In the genomic region with DNA sequence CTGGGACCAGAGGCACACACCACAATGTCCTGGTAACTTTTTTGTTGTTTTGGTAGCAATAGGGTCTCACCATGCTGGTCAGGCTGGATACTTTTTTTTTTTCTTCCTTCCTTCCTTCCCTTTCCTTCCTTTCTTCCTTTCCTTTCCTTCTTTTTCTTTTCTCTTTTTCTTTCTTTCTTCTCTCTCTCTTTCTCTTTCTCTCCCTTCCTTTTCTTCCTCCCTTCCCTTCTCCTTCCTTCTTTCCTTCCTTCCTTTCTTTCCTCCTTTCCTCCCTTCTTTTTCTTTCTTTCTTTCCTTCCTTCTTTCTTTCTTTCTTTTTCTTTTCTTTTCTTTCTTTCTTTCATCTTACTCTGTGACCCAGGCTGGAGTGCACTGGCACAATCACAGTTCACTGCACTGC, we compare ENCODE assay signal across 26 cellular contexts.
"Had no signal": no experiment of that assay in that cellular context is flagged by ENCODE, and none has a peak within 500 bp of the region (broad histone marks: within the 10 kb centered on the region; RNA-seq: fewer than 3 reads in every experiment).

No MANE protein-coding gene starts in this region.

- H3K36me3 ChIP-seq: left ventricle myocardium inferior, pancreas, prostate gland, suprapubic skin, thoracic aorta, tibial artery, vagina had no signal

- H3K9me3 Mint-ChIP-seq: memory B cell; natural killer cell treated with Interleukin-12 subunit alpha and Interleukin-12 subunit beta and Interleukin-15 and Interleukin-18, amount 100 ng/mL, for 72 hours; stimulated activated effector memory CD8-positive, alpha-beta T cell treated with anti-CD3 and anti-CD28 coated beads, Interleukin-12 subunit alpha, Interleukin-12 subunit beta, amount 100 ng/mL, for 72 hours; stimulated activated naive CD8-positive, alpha-beta T cell treated with anti-CD3 and anti-CD28 coated beads, Interleukin-15, Interleukin-2, amounts not matched to agents 100 ng/mL and 50 ng/mL, for 24 hours had no signal

- H3K4me3 Mint-ChIP-seq: memory B cell; naive thymus-derived CD4-positive, alpha-beta T cell; natural killer cell treated with Interleukin-12 subunit alpha and Interleukin-12 subunit beta and Interleukin-15 and Interleukin-18, amount 100 ng/mL, for 72 hours; stimulated activated effector memory CD8-positive, alpha-beta T cell treated with anti-CD3 and anti-CD28 coated beads, Interleukin-12 subunit alpha, Interleukin-12 subunit beta, amount 100 ng/mL, for 72 hours; stimulated activated naive CD8-positive, alpha-beta T cell treated with anti-CD3 and anti-CD28 coated beads, Interleukin-15, Interleukin-2, amounts not matched to agents 100 ng/mL and 50 ng/mL, for 24 hours had no signal

- FAIRE-seq: pancreas had no signal

- ATAC-seq: mucosa of descending colon; naive thymus-derived CD4-positive, alpha-beta T cell; natural killer cell treated with Interleukin-12 subunit alpha and Interleukin-12 subunit beta and Interleukin-15 and Interleukin-18, amount 100 ng/mL, for 72 hours; pancreas; right cardiac atrium; sciatic nerve; stimulated activated effector memory CD8-positive, alpha-beta T cell treated with anti-CD3 and anti-CD28 coated beads, Interleukin-12 subunit alpha, Interleukin-12 subunit beta, amount 100 ng/mL, for 72 hours had no signal

- H3K27ac ChIP-seq: hepatocyte, left ventricle myocardium inferior, pancreas, prostate gland, skin epidermis, suprapubic skin, thoracic aorta, tibial artery, vagina had no signal

- H3K27me3 ChIP-seq: hepatocyte, pancreas, suprapubic skin, tibial artery, vagina had no signal

- H2AFZ ChIP-seq: hepatocyte had no signal

- DNase-seq: islet precursor cell; left ventricle myocardium inferior; midbrain; mucosa of descending colon; naive thymus-derived CD4-positive, alpha-beta T cell; pancreas; posterior cingulate gyrus; retina; right cardiac atrium; stimulated activated CD4-positive, alpha-beta T cell treated with anti-CD3 and anti-CD28 coated beads, Interleukin-12 subunit alpha, Interleukin-12 subunit beta, amount 100 ng/mL, for 4 hours; stimulated activated CD4-positive, alpha-beta T cell treated with anti-CD3 and anti-CD28 coated beads, Interleukin-15, amount 100 ng/mL, for 24 hours; stimulated activated CD4-positive, alpha-beta T cell treated with anti-CD3 and anti-CD28 coated beads, Interleukin-4, amount 100 ng/mL, for 24 hours; stimulated activated naive CD4-positive, alpha-beta T cell; tibial artery; trophoblast cell had no signal

- H3K4me1 ChIP-seq: left ventricle myocardium inferior, pancreas, prostate gland, suprapubic skin, tibial artery, vagina had no signal

- H3K36me3 Mint-ChIP-seq: memory B cell; naive thymus-derived CD4-positive, alpha-beta T cell; natural killer cell treated with Interleukin-12 subunit alpha and Interleukin-12 subunit beta and Interleukin-15 and Interleukin-18, amount 100 ng/mL, for 72 hours; stimulated activated effector memory CD8-positive, alpha-beta T cell treated with anti-CD3 and anti-CD28 coated beads, Interleukin-12 subunit alpha, Interleukin-12 subunit beta, amount 100 ng/mL, for 72 hours had no signal

- H3K9me3 ChIP-seq: left ventricle myocardium inferior, mucosa of descending colon, pancreas, prostate gland, suprapubic skin, thoracic aorta, tibial artery, vagina had no signal

- H3K4me1 Mint-ChIP-seq: memory B cell; stimulated activated effector memory CD8-positive, alpha-beta T cell treated with anti-CD3 and anti-CD28 coated beads, Interleukin-12 subunit alpha, Interleukin-12 subunit beta, amount 100 ng/mL, for 72 hours had no signal

- H3K4me3 ChIP-seq: hepatocyte, left ventricle myocardium inferior, mucosa of descending colon, pancreas, prostate gland, skin epidermis, suprapubic skin, thoracic aorta, tibial artery, vagina had no signal

- H3K27me3 Mint-ChIP-seq: naive thymus-derived CD4-positive, alpha-beta T cell; natural killer cell treated with Interleukin-12 subunit alpha and Interleukin-12 subunit beta and Interleukin-15 and Interleukin-18, amount 100 ng/mL, for 72 hours; stimulated activated naive CD8-positive, alpha-beta T cell treated with anti-CD3 and anti-CD28 coated beads, Interleukin-15, Interleukin-2, amounts not matched to agents 100 ng/mL and 50 ng/mL, for 24 hours had no signal

- H3K4me2 ChIP-seq: hepatocyte had no signal

- H3K27ac Mint-ChIP-seq: memory B cell; natural killer cell treated with Interleukin-12 subunit alpha and Interleukin-12 subunit beta and Interleukin-15 and Interleukin-18, amount 100 ng/mL, for 72 hours; stimulated activated effector memory CD8-positive, alpha-beta T cell treated with anti-CD3 and anti-CD28 coated beads, Interleukin-12 subunit alpha, Interleukin-12 subunit beta, amount 100 ng/mL, for 72 hours; stimulated activated naive CD8-positive, alpha-beta T cell treated with anti-CD3 and anti-CD28 coated beads, Interleukin-15, Interleukin-2, amounts not matched to agents 100 ng/mL and 50 ng/mL, for 24 hours had no signal

- H3K79me2 ChIP-seq: hepatocyte had no signal
